Comparison of ENCODE assay signal across 17 cellular contexts in genomic region chr10:29649561-29650551, GRCh38. TPM values are rescaled to one million over a fixed set of nuclear protein-coding genes. Genes with fewer than 3 reads are reported as not detected.
DNase-seq lines count a peak whose midpoint lies in the region; ATAC-seq, FAIRE-seq and TF ChIP-seq lines count a peak whose summit lies in the region.
"Had no signal": no experiment of that assay in that cellular context is flagged by ENCODE, and none has a peak within 500 bp of the region (broad histone marks: within the 10 kb centered on the region; RNA-seq: fewer than 3 reads in every experiment).

No MANE protein-coding gene starts in this region.

- ATAC-seq in Panc1 (no peak), gastrocnemius medialis (no peak), GM18511 (IDR thresholded peaks at IDR 0.05; ENCODE audit: unreplicated experiment) (no peak)
- ATAC-seq: stimulated activated naive B cell treated with anti-CD40 and anti-IgM and Interleukin-4, amounts not matched to agents 10 μg/mL and 1 μg/mL and 100 μg/mL, for 72 hours had no signal

- POLR2A ChIA-PET in Panc1 (lab: Charles Lee), result no interaction called here

- DNase-seq in ELR (ENCODE audit: low read depth), result peak; percentile 56
- DNase-seq in Panc1 (ENCODE audit: low read depth, low spot score), result no peak
- peak; percentile 89 for DNase-seq in fibroblast of mammary gland (ENCODE audit: low read depth)
- DNase-seq in gastrocnemius medialis, result no peak
- no peak for DNase-seq in T-helper 2 cell
- no peak for DNase-seq in activated CD4-positive, CD25-positive, alpha-beta regulatory T cell (lab: John Stamatoyannopoulos, UW)
- no peak for DNase-seq in urothelium cell line (ENCODE audit: low spot score)
- DNase-seq: activated CD4-positive, alpha-beta T cell treated with anti-CD3 and anti-CD28 coated beads, Interleukin-2, amount 10 ng/mL, durations not matched to agents 24 days and 14 days; endodermal cell; NCI-H1105 treated with DMSO at 0.1 percent for 48 hours; NCI-H510A; stimulated activated CD4-positive, alpha-beta T cell treated with anti-CD3 and anti-CD28 coated beads, Interleukin-4, amount 100 ng/mL, for 1 hour; stimulated activated naive B cell treated with anti-CD40 and anti-IgM and Interleukin-4, amounts not matched to agents 10 μg/mL and 1 μg/mL and 100 μg/mL, for 72 hours had no signal

- H3K36me3 ChIP-seq in Panc1 (ENCODE audit: control insufficient read depth, insufficient read depth, low read length), result no peaks in the 10 kb centered on the region; the same call in 1 of the 2 replicates
- H3K36me3 ChIP-seq in gastrocnemius medialis, result no peaks in the 10 kb centered on the region
- H3K36me3 ChIP-seq: Peyer's patch had no signal

- H3K27ac ChIP-seq in Panc1 (ENCODE audit: low read length) (peak overlapping the region; percentile 12; the same call in 1 of the 2 replicates), gastrocnemius medialis (peak overlapping the region; percentile 95 to 96 (median 96))
- H3K27ac ChIP-seq: C4-2B had no signal

- intact Hi-C loops in Panc1 (cut with micrococcal nuclease; ENCODE audit: unreplicated experiment) (no loop called here), gastrocnemius medialis (cut with DNase I; ENCODE audit: low total_unique reads) (loop anchor here (5.0 kb wide), 3 partner anchors 157 to 352 kb away; no protein-coding TSS in a partner anchor)

- no peak for TF ChIP-seq POLR2A in gastrocnemius medialis (IDR thresholded peaks at IDR 0.05)

- CTCF ChIA-PET in Panc1 (lab: Charles Lee), result no interaction called here

- in situ Hi-C loops in Panc1 (cut with HindIII; ENCODE audit: low pct_unique_long_range_greater_than_20kb, low sequenced_read_pairs), result no loop called here
- in situ Hi-C loops in gastrocnemius medialis (cut with MboI; ENCODE audit: low sequenced_read_pairs in 4 of 4), result loop anchor here in 3 of 4 donors (10.0 to 25.0 kb wide), 3 partner anchors 75 to 312 kb away; no protein-coding TSS in a partner anchor

- no peak for FAIRE-seq in urothelium cell line (lab: Jason Lieb, UNC)
- FAIRE-seq: GM18507 had no signal

- TF ChIP-seq CTCF in Panc1 (IDR thresholded peaks at IDR 0.05) (no peak), fibroblast of mammary gland (conservative IDR thresholded peaks at IDR 0.05; ENCODE audit: control insufficient read depth, insufficient read depth, low read depth, low read length) (no peak), gastrocnemius medialis (IDR thresholded peaks at IDR 0.05 in 4 of 5, conservative IDR thresholded peaks at IDR 0.05 in 1 of 5) (no peak)

- no peaks in the 10 kb centered on the region for H3K9me3 ChIP-seq in Panc1 (ENCODE audit: control insufficient read depth, insufficient read depth, low read depth, low read length)
- H3K9me3 ChIP-seq in gastrocnemius medialis, result no peaks in the 10 kb centered on the region
- H3K9me3 ChIP-seq: Peyer's patch had no signal

- no TSS peak for BruUV-seq in Panc1 (replicated peaks; lab: Mats Ljungman, UMichigan)

- no peak overlapping the region for H3K4me3 ChIP-seq in Panc1 (ENCODE audit: low read depth in 2 of 2, low read length in 2 of 2)
- H3K4me3 ChIP-seq in fibroblast of mammary gland (ENCODE audit: control insufficient read depth, low read depth, low read length), result no peak overlapping the region
- no peak overlapping the region for H3K4me3 ChIP-seq in gastrocnemius medialis
- H3K4me3 ChIP-seq: Peyer's patch had no signal

- H3K27me3 ChIP-seq in Panc1 (ENCODE audit: control insufficient read depth, insufficient read depth, low read length), result no peaks in the 10 kb centered on the region
- H3K27me3 ChIP-seq in gastrocnemius medialis, result no peaks in the 10 kb centered on the region
- H3K27me3 ChIP-seq: Peyer's patch had no signal

- H3K4me1 ChIP-seq in Panc1 (ENCODE audit: control insufficient read depth, insufficient read depth, low read length) (peaks cover 24% of the 10 kb centered on the region), gastrocnemius medialis (peaks cover 41 to 43% of the 10 kb centered on the region in 2 donors)

RNA-seq across cellular contexts. Expression of gene SVIL, which starts 15.1 kb away (rescaled TPM):
- total RNA-seq in Panc1 (2021; ENCODE audit: unreplicated experiment) (72.8 TPM), gastrocnemius medialis (1,000 to 10,000 TPM; 1,040 to 1,354 (median 1,121) TPM)
- 64.8 TPM for polyA plus RNA-seq in Panc1 (2012; ENCODE audit: insufficient read length)

Comparison
In these comparisons a context has a peak if more than half of its experiments do, and no peak if none do; other contexts are left out.
1. DNase-seq: peak in ELR (single experiment) and fibroblast of mammary gland (single experiment); none in Panc1 (single experiment), gastrocnemius medialis (0 of 2), T-helper 2 cell (0 of 5), activated CD4-positive, CD25-positive, alpha-beta regulatory T cell (0 of 4) and urothelium cell line (single experiment).
2. RNA of gene SVIL, which starts 15.1 kb away (total RNA-seq): 1,040 to 1,354 TPM in gastrocnemius medialis; 72.8 TPM in Panc1 (single experiment); every median in the first group is over 10 times any median in the second.